Comparison of ENCODE assay signal across 16 cellular contexts in the genomic region with DNA sequence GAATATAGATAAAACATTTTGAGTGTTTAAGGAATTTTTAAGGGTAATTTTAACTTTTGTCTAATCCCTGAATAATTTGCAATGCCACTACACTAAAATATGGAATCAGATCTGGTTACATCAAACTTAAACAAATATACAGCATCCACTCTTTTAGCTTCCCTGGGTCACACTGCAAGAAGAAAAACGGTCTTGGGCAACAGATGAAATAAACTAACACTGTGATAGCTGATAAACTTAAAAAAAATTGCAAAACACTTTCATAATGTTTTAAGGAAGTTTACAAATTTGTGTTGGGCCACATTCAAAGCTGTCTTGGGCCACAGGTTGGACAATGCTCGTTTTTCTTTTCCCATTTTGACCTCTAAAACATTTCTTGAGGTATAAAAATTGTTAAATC. TPM values are rescaled to one million over a fixed set of nuclear protein-coding genes. Genes with fewer than 3 reads are reported as not detected.
DNase-seq lines count a peak whose midpoint lies in the region; ATAC-seq and TF ChIP-seq lines count a peak whose summit lies in the region.
"Had no signal": no experiment of that assay in that cellular context is flagged by ENCODE, and none has a peak within 500 bp of the region (broad histone marks: within the 10 kb centered on the region; RNA-seq: fewer than 3 reads in every experiment).

No MANE protein-coding gene starts in this region.

- H3K27ac Mint-ChIP-seq in activated naive CD8-positive, alpha-beta T cell: peak overlapping the region; percentile 56
- no peak overlapping the region for H3K27ac Mint-ChIP-seq in activated naive CD8-positive, alpha-beta T cell treated with anti-CD3 and anti-CD28 coated beads, Interleukin-2, amount 50 U/mL, for 24 hours
- H3K27ac Mint-ChIP-seq: neural progenitor cell had no signal

- H3K4me3 Mint-ChIP-seq in activated naive CD8-positive, alpha-beta T cell: no peak overlapping the region
- H3K4me3 Mint-ChIP-seq in activated naive CD8-positive, alpha-beta T cell treated with anti-CD3 and anti-CD28 coated beads, Interleukin-2, amount 50 U/mL, for 24 hours: no peak overlapping the region
- H3K4me3 Mint-ChIP-seq: neural progenitor cell had no signal

- no peak for ATAC-seq in activated naive CD8-positive, alpha-beta T cell treated with anti-CD3 and anti-CD28 coated beads, Interleukin-2, amount 50 U/mL, for 24 hours
- ATAC-seq in GM18867 (IDR thresholded peaks at IDR 0.05; ENCODE audit: unreplicated experiment): no peak
- ATAC-seq: lower lobe of right lung had no signal

- H3K27me3 Mint-ChIP-seq in activated naive CD8-positive, alpha-beta T cell: no peaks in the 10 kb centered on the region
- H3K27me3 Mint-ChIP-seq in activated naive CD8-positive, alpha-beta T cell treated with anti-CD3 and anti-CD28 coated beads, Interleukin-2, amount 50 U/mL, for 24 hours: no peaks in the 10 kb centered on the region

- H3K36me3 Mint-ChIP-seq in activated naive CD8-positive, alpha-beta T cell: peaks cover 16% of the 10 kb centered on the region
- H3K36me3 Mint-ChIP-seq in activated naive CD8-positive, alpha-beta T cell treated with anti-CD3 and anti-CD28 coated beads, Interleukin-2, amount 50 U/mL, for 24 hours (ENCODE audit: low read depth): peaks cover 36% of the 10 kb centered on the region

- peaks cover 52% of the 10 kb centered on the region for H3K4me1 Mint-ChIP-seq in activated naive CD8-positive, alpha-beta T cell (ENCODE audit: low read depth)
- peaks cover 39% of the 10 kb centered on the region for H3K4me1 Mint-ChIP-seq in activated naive CD8-positive, alpha-beta T cell treated with anti-CD3 and anti-CD28 coated beads, Interleukin-2, amount 50 U/mL, for 24 hours
- H3K4me1 Mint-ChIP-seq: neural progenitor cell had no signal

- in situ Hi-C loops in GM13976 (cut with MboI; ENCODE audit: low sequenced_read_pairs, unreplicated experiment): no loop called here

- no peak overlapping the region for H3K4me3 ChIP-seq in fibroblast of the aortic adventitia (ENCODE audit: low read depth, low read length)
- H3K4me3 ChIP-seq: lower lobe of right lung, neural progenitor cell, SJSA1 had no signal

- no peaks in the 10 kb centered on the region for H3K9me3 Mint-ChIP-seq in activated naive CD8-positive, alpha-beta T cell (ENCODE audit: low read depth)
- peaks cover 2% of the 10 kb centered on the region for H3K9me3 Mint-ChIP-seq in activated naive CD8-positive, alpha-beta T cell treated with anti-CD3 and anti-CD28 coated beads, Interleukin-2, amount 50 U/mL, for 24 hours

- TF ChIP-seq CTCF in fibroblast of the aortic adventitia (IDR thresholded peaks at IDR 0.05; ENCODE audit: insufficient read depth, low read length) (no peak), GM13976 (IDR thresholded peaks at IDR 0.05; ENCODE audit: borderline replicate concordance, control extremely low read depth, extremely low read depth, insufficient read depth, missing control alignments) (no peak)

- DNase-seq in activated naive CD8-positive, alpha-beta T cell treated with anti-CD3 and anti-CD28 coated beads, Interleukin-2, amount 50 U/mL, for 24 hours: no peak
- peak; percentile 12 for DNase-seq in SIG-M5 (lab: John Stamatoyannopoulos, UW)
- DNase-seq in fibroblast of the aortic adventitia (ENCODE audit: low read depth): peak; percentile 25
- no peak for DNase-seq in RPMI8226
- no peak for DNase-seq in stimulated activated CD4-positive, alpha-beta T cell treated with anti-CD3 and anti-CD28 coated beads, Interleukin-15, amount 100 ng/mL, for 24 hours
- no peak for DNase-seq in GM13976 (ENCODE audit: low spot score)
- DNase-seq: activated effector memory CD4-positive, alpha-beta T cell treated with anti-CD3 and anti-CD28 coated beads, Interleukin-2, amount 50 U/mL, for 16 hours; effector memory CD4-positive, alpha-beta T cell; KBM-7; lower lobe of right lung; NK-92 treated with Interleukin-12 subunit alpha and Interleukin-12 subunit beta, amount 100 ng/mL, for 24 hours; retina had no signal

RNA-seq across cellular contexts. Expression of gene CCDC66, which starts 34.3 kb away (rescaled TPM):
- 21.1 and 36.0 TPM in 2 replicates for total RNA-seq in fibroblast of the aortic adventitia (ENCODE audit: low replicate concordance)

Comparison
In these comparisons a context has a peak if more than half of its experiments do, and no peak if none do; other contexts are left out.
1. DNase-seq: peak in SIG-M5 (single experiment) and fibroblast of the aortic adventitia (single experiment); none in activated naive CD8-positive, alpha-beta T cell treated with anti-CD3 and anti-CD28 coated beads, Interleukin-2, amount 50 U/mL, for 24 hours (single experiment), RPMI8226 (single experiment), stimulated activated CD4-positive, alpha-beta T cell treated with anti-CD3 and anti-CD28 coated beads, Interleukin-15, amount 100 ng/mL, for 24 hours (single experiment) and GM13976 (single experiment).